1 cellular context compared by ENCODE assay signal in the genomic region with DNA sequence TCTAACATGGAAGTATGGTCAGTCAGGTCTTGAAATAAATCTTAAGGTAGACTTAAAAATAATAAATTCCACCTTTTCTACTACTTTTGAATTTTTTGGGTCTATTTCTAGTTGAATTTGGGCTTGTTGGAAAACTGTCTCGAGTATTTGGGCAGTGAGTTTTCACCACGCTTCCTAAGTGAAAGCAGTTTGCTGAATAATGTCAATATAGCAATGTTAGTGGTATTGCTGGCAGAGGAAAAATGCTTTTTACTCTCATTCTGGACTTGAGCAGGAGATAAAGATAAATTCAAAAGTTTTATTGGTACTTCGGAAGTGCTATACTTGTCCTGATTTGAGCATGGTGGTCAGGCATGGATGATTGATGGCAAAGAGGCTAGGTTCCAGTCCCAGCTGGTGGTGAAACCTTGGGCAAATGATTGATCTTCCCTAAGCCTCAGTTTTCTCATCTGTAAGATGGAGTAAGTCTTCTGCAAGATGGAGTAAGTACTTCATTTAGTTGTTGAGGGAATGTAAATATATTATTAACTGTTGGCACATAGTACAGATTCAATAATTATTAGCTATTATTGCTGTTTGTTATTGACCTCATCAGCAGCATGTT.
TF ChIP-seq lines count a peak whose summit lies in the region.

No MANE protein-coding gene starts in this region.

TF ChIP-seq in SK-N-SH treated with all-trans-retinoic acid at 6 μM for 48 hours, 23 proteins besides CTCF, POLR2A, EP300 and RAD21 (continued from another document):
- TF ChIP-seq, protein P1, sequence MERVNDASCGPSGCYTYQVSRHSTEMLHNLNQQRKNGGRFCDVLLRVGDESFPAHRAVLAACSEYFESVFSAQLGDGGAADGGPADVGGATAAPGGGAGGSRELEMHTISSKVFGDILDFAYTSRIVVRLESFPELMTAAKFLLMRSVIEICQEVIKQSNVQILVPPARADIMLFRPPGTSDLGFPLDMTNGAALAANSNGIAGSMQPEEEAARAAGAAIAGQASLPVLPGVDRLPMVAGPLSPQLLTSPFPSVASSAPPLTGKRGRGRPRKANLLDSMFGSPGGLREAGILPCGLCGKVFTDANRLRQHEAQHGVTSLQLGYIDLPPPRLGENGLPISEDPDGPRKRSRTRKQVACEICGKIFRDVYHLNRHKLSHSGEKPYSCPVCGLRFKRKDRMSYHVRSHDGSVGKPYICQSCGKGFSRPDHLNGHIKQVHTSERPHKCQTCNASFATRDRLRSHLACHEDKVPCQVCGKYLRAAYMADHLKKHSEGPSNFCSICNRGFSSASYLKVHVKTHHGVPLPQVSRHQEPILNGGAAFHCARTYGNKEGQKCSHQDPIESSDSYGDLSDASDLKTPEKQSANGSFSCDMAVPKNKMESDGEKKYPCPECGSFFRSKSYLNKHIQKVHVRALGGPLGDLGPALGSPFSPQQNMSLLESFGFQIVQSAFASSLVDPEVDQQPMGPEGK (CRISPR knock-in tag; IDR thresholded peaks at IDR 0.05; ENCODE audit: borderline replicate concordance): no peak
- TF ChIP-seq, protein P2, sequence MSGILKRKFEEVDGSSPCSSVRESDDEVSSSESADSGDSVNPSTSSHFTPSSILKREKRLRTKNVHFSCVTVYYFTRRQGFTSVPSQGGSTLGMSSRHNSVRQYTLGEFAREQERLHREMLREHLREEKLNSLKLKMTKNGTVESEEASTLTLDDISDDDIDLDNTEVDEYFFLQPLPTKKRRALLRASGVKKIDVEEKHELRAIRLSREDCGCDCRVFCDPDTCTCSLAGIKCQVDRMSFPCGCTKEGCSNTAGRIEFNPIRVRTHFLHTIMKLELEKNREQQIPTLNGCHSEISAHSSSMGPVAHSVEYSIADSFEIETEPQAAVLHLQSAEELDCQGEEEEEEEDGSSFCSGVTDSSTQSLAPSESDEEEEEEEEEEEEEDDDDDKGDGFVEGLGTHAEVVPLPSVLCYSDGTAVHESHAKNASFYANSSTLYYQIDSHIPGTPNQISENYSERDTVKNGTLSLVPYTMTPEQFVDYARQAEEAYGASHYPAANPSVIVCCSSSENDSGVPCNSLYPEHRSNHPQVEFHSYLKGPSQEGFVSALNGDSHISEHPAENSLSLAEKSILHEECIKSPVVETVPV (CRISPR knock-in tag; IDR thresholded peaks at IDR 0.05): no peak
- TF ChIP-seq ZC3H10 (CRISPR knock-in tag; IDR thresholded peaks at IDR 0.05) (no peak), ESRRG (CRISPR knock-in tag; IDR thresholded peaks at IDR 0.05) (no peak), PPARA (CRISPR knock-in tag; IDR thresholded peaks at IDR 0.05; ENCODE audit: borderline replicate concordance) (no peak)
- TF ChIP-seq, protein P3, sequence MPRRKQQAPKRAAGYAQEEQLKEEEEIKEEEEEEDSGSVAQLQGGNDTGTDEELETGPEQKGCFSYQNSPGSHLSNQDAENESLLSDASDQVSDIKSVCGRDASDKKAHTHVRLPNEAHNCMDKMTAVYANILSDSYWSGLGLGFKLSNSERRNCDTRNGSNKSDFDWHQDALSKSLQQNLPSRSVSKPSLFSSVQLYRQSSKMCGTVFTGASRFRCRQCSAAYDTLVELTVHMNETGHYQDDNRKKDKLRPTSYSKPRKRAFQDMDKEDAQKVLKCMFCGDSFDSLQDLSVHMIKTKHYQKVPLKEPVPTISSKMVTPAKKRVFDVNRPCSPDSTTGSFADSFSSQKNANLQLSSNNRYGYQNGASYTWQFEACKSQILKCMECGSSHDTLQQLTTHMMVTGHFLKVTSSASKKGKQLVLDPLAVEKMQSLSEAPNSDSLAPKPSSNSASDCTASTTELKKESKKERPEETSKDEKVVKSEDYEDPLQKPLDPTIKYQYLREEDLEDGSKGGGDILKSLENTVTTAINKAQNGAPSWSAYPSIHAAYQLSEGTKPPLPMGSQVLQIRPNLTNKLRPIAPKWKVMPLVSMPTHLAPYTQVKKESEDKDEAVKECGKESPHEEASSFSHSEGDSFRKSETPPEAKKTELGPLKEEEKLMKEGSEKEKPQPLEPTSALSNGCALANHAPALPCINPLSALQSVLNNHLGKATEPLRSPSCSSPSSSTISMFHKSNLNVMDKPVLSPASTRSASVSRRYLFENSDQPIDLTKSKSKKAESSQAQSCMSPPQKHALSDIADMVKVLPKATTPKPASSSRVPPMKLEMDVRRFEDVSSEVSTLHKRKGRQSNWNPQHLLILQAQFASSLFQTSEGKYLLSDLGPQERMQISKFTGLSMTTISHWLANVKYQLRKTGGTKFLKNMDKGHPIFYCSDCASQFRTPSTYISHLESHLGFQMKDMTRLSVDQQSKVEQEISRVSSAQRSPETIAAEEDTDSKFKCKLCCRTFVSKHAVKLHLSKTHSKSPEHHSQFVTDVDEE (CRISPR knock-in tag; IDR thresholded peaks at IDR 0.05): no peak
- TF ChIP-seq, protein P4, sequence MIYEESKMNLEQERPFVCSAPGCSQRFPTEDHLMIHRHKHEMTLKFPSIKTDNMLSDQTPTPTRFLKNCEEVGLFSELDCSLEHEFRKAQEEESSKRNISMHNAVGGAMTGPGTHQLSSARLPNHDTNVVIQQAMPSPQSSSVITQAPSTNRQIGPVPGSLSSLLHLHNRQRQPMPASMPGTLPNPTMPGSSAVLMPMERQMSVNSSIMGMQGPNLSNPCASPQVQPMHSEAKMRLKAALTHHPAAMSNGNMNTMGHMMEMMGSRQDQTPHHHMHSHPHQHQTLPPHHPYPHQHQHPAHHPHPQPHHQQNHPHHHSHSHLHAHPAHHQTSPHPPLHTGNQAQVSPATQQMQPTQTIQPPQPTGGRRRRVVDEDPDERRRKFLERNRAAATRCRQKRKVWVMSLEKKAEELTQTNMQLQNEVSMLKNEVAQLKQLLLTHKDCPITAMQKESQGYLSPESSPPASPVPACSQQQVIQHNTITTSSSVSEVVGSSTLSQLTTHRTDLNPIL (CRISPR knock-in tag; IDR thresholded peaks at IDR 0.05; ENCODE audit: low read depth): no peak
